In the genomic region with DNA sequence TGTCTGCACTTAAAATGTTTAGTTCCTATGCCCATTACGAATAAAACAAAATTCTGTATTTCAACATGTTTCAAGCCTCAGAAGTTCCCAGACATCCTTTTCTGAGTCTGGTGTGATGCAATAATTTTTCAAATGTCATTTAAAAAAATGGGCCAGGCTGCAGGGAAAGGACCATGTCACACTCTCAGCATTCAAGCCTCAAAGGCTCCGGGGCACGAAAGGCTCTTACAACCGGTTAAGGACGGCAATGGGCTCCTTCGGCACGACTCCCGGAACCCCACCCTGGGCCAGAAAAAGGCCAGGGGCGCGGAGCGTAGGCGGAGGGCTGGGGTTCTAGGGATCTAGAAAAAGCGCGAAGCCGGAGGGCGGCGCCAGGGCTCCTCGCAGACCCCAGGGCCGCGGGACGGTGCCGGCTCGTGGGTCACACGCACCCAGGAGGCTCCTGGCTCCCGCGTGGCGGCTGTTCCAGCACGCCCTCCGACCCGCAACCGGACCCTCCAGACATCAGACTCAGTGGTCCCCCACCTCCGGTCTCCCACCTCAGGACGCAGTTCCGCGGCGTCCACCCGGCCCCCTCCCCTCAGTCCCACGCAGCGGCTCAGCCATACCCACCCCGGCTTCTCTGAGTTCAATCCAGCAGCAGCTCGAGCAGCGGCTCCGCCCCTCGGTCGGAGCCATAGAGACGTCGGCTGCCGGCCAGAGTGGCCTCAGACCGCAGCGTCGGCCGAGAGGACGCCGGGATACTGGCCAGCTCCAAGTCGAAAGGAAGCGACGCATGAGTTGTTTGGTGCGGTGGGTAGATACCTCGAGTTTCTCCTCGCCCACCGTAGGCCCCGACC, we compare ENCODE assay signal across 7 cellular contexts.
DNase-seq lines count a peak whose midpoint lies in the region; ATAC-seq and TF ChIP-seq lines count a peak whose summit lies in the region.

A gene with protein sequence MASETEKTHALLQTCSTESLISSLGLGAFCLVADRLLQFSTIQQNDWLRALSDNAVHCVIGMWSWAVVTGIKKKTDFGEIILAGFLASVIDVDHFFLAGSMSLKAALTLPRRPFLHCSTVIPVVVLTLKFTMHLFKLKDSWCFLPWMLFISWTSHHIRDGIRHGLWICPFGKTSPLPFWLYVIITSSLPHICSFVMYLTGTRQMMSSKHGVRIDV (minus strand): TSS at position 656 of the 839 bp plus-strand sequence. CDS start 29,896 bp downstream, outside the sequence.

- peak; percentile 91 for ATAC-seq in GM18505 (IDR thresholded peaks at IDR 0.05; ENCODE audit: unreplicated experiment)
- peak; percentile 94 for ATAC-seq in HG02970 (IDR thresholded peaks at IDR 0.05; ENCODE audit: low FRiP score, unreplicated experiment)

- in situ Hi-C loops in astrocyte of the cerebellum (cut with HindIII; ENCODE audit: low sequenced_read_pairs), result no loop called here

- peak; percentile 97 to 99 for DNase-seq in NCI-H1930 (lab: John Stamatoyannopoulos, UW)
- DNase-seq in T-helper 9 cell, result peak; percentile 64
- peak; percentile 82 for DNase-seq in astrocyte of the cerebellum (ENCODE audit: low read depth)
- peak; percentile 82 for DNase-seq in hepatic stellate cell (ENCODE audit: low spot score)
- peak; percentile 98 for DNase-seq in retina

- peak within 1 kb of the TSS; percentile 92 for H3K4me3 ChIP-seq in astrocyte of the cerebellum (ENCODE audit: low read depth, low read length)

- no peak for TF ChIP-seq CTCF in astrocyte of the cerebellum (IDR thresholded peaks at IDR 0.05; ENCODE audit: low read depth, low read length, missing control alignments)

- peak; percentile 85 for TF ChIP-seq POLR2A in GM18505 (IDR thresholded peaks at IDR 0.05; ENCODE audit: borderline replicate concordance, extremely low read depth, insufficient read depth, insufficient read length)

Comparison
In these comparisons a context has a peak if more than half of its experiments do, and no peak if none do; other contexts are left out.
1. Peak in every context shown above with its lines: DNase-seq, ATAC-seq and H3K4me3 ChIP-seq.